Comparison of ENCODE assay signal across 2 cellular contexts in the genomic region with DNA sequence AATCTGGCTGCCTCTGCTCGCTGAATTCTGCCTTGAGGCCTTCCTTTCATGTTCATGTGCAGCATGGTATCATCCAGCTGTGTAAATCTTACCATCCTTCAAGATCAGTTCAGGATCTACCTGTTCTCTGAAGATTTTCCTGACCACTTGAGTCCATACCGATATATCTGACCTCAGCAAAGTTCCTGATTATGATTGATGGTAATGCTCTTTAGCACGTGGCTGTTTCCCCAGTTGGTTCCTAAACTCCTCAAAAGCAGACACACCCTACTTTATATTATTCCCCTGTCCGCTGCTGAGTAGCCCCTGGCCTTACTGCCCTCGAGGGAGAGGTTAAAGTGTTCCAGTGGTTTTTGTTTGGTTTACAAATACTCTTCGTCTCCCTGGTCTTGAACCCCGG.
TF ChIP-seq lines count a peak whose summit lies in the region.

No MANE protein-coding gene starts in this region.

TF ChIP-seq in IMR-90, 13 proteins besides CTCF, POLR2A, EP300 and RAD21:
- TF ChIP-seq SMC3 (IDR thresholded peaks at IDR 0.05; ENCODE audit: low read depth, low read length) (no peak), NFE2L2 (IDR thresholded peaks at IDR 0.05; ENCODE audit: low read depth, low read length) (no peak), CEBPB (IDR thresholded peaks at IDR 0.05; ENCODE audit: low read depth, low read length) (no peak), CHD1 (IDR thresholded peaks at IDR 0.05; ENCODE audit: low read depth, low read length) (no peak), RCOR1 (IDR thresholded peaks at IDR 0.05; ENCODE audit: insufficient replicate concordance, low read length) (no peak), FOS (IDR thresholded peaks at IDR 0.05; ENCODE audit: low read depth, low read length) (no peak), MAFK (IDR thresholded peaks at IDR 0.05; ENCODE audit: low read depth, low read length) (no peak), MAZ (IDR thresholded peaks at IDR 0.05; ENCODE audit: borderline replicate concordance, low read depth, low read length) (no peak)
- TF ChIP-seq, protein P1, sequence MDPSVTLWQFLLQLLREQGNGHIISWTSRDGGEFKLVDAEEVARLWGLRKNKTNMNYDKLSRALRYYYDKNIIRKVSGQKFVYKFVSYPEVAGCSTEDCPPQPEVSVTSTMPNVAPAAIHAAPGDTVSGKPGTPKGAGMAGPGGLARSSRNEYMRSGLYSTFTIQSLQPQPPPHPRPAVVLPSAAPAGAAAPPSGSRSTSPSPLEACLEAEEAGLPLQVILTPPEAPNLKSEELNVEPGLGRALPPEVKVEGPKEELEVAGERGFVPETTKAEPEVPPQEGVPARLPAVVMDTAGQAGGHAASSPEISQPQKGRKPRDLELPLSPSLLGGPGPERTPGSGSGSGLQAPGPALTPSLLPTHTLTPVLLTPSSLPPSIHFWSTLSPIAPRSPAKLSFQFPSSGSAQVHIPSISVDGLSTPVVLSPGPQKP (IDR thresholded peaks at IDR 0.05; ENCODE audit: borderline replicate concordance, low read depth, low read length) = no peak

TF ChIP-seq in K562, 482 proteins besides CTCF, POLR2A, EP300 and RAD21 (continues in another document):
- TF ChIP-seq, protein P2, sequence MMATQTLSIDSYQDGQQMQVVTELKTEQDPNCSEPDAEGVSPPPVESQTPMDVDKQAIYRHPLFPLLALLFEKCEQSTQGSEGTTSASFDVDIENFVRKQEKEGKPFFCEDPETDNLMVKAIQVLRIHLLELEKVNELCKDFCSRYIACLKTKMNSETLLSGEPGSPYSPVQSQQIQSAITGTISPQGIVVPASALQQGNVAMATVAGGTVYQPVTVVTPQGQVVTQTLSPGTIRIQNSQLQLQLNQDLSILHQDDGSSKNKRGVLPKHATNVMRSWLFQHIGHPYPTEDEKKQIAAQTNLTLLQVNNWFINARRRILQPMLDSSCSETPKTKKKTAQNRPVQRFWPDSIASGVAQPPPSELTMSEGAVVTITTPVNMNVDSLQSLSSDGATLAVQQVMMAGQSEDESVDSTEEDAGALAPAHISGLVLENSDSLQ (IDR thresholded peaks at IDR 0.05) = peak; percentile 76
- TF ChIP-seq, protein P3, sequence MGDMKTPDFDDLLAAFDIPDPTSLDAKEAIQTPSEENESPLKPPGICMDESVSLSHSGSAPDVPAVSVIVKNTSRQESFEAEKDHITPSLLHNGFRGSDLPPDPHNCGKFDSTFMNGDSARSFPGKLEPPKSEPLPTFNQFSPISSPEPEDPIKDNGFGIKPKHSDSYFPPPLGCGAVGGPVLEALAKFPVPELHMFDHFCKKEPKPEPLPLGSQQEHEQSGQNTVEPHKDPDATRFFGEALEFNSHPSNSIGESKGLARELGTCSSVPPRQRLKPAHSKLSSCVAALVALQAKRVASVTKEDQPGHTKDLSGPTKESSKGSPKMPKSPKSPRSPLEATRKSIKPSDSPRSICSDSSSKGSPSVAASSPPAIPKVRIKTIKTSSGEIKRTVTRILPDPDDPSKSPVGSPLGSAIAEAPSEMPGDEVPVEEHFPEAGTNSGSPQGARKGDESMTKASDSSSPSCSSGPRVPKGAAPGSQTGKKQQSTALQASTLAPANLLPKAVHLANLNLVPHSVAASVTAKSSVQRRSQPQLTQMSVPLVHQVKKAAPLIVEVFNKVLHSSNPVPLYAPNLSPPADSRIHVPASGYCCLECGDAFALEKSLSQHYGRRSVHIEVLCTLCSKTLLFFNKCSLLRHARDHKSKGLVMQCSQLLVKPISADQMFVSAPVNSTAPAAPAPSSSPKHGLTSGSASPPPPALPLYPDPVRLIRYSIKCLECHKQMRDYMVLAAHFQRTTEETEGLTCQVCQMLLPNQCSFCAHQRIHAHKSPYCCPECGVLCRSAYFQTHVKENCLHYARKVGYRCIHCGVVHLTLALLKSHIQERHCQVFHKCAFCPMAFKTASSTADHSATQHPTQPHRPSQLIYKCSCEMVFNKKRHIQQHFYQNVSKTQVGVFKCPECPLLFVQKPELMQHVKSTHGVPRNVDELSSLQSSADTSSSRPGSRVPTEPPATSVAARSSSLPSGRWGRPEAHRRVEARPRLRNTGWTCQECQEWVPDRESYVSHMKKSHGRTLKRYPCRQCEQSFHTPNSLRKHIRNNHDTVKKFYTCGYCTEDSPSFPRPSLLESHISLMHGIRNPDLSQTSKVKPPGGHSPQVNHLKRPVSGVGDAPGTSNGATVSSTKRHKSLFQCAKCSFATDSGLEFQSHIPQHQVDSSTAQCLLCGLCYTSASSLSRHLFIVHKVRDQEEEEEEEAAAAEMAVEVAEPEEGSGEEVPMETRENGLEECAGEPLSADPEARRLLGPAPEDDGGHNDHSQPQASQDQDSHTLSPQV (IDR thresholded peaks at IDR 0.05) = peak; percentile 62
- TF ChIP-seq, protein P4, sequence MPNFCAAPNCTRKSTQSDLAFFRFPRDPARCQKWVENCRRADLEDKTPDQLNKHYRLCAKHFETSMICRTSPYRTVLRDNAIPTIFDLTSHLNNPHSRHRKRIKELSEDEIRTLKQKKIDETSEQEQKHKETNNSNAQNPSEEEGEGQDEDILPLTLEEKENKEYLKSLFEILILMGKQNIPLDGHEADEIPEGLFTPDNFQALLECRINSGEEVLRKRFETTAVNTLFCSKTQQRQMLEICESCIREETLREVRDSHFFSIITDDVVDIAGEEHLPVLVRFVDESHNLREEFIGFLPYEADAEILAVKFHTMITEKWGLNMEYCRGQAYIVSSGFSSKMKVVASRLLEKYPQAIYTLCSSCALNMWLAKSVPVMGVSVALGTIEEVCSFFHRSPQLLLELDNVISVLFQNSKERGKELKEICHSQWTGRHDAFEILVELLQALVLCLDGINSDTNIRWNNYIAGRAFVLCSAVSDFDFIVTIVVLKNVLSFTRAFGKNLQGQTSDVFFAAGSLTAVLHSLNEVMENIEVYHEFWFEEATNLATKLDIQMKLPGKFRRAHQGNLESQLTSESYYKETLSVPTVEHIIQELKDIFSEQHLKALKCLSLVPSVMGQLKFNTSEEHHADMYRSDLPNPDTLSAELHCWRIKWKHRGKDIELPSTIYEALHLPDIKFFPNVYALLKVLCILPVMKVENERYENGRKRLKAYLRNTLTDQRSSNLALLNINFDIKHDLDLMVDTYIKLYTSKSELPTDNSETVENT (CRISPR knock-in tag; IDR thresholded peaks at IDR 0.05) = no peak
- TF ChIP-seq, protein P5, sequence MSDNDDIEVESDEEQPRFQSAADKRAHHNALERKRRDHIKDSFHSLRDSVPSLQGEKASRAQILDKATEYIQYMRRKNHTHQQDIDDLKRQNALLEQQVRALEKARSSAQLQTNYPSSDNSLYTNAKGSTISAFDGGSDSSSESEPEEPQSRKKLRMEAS (CRISPR knock-in tag; IDR thresholded peaks at IDR 0.05) = peak; percentile 47; the same call in 1 of the 2 replicates
- TF ChIP-seq TCF7L2 (IDR thresholded peaks at IDR 0.05; ENCODE audit: low read depth, low read length) (no peak), PURB (CRISPR knock-in tag; IDR thresholded peaks at IDR 0.05; ENCODE audit: low read depth) (no peak), RBM25 (IDR thresholded peaks at IDR 0.05; ENCODE audit: low read depth, low read length, severe bottlenecking) (no peak), HNRNPK (IDR thresholded peaks at IDR 0.05; ENCODE audit: low read depth, low read length, poor library complexity, severe bottlenecking) (no peak), POLR2G (IDR thresholded peaks at IDR 0.05; ENCODE audit: low read depth, low read length) (no peak), ZNF197 (CRISPR knock-in tag; IDR thresholded peaks at IDR 0.05; ENCODE audit: low read depth) (no peak), STAG1 (CRISPR knock-in tag; IDR thresholded peaks at IDR 0.05; ENCODE audit: borderline replicate concordance) (no peak)
- TF ChIP-seq, protein P6, sequence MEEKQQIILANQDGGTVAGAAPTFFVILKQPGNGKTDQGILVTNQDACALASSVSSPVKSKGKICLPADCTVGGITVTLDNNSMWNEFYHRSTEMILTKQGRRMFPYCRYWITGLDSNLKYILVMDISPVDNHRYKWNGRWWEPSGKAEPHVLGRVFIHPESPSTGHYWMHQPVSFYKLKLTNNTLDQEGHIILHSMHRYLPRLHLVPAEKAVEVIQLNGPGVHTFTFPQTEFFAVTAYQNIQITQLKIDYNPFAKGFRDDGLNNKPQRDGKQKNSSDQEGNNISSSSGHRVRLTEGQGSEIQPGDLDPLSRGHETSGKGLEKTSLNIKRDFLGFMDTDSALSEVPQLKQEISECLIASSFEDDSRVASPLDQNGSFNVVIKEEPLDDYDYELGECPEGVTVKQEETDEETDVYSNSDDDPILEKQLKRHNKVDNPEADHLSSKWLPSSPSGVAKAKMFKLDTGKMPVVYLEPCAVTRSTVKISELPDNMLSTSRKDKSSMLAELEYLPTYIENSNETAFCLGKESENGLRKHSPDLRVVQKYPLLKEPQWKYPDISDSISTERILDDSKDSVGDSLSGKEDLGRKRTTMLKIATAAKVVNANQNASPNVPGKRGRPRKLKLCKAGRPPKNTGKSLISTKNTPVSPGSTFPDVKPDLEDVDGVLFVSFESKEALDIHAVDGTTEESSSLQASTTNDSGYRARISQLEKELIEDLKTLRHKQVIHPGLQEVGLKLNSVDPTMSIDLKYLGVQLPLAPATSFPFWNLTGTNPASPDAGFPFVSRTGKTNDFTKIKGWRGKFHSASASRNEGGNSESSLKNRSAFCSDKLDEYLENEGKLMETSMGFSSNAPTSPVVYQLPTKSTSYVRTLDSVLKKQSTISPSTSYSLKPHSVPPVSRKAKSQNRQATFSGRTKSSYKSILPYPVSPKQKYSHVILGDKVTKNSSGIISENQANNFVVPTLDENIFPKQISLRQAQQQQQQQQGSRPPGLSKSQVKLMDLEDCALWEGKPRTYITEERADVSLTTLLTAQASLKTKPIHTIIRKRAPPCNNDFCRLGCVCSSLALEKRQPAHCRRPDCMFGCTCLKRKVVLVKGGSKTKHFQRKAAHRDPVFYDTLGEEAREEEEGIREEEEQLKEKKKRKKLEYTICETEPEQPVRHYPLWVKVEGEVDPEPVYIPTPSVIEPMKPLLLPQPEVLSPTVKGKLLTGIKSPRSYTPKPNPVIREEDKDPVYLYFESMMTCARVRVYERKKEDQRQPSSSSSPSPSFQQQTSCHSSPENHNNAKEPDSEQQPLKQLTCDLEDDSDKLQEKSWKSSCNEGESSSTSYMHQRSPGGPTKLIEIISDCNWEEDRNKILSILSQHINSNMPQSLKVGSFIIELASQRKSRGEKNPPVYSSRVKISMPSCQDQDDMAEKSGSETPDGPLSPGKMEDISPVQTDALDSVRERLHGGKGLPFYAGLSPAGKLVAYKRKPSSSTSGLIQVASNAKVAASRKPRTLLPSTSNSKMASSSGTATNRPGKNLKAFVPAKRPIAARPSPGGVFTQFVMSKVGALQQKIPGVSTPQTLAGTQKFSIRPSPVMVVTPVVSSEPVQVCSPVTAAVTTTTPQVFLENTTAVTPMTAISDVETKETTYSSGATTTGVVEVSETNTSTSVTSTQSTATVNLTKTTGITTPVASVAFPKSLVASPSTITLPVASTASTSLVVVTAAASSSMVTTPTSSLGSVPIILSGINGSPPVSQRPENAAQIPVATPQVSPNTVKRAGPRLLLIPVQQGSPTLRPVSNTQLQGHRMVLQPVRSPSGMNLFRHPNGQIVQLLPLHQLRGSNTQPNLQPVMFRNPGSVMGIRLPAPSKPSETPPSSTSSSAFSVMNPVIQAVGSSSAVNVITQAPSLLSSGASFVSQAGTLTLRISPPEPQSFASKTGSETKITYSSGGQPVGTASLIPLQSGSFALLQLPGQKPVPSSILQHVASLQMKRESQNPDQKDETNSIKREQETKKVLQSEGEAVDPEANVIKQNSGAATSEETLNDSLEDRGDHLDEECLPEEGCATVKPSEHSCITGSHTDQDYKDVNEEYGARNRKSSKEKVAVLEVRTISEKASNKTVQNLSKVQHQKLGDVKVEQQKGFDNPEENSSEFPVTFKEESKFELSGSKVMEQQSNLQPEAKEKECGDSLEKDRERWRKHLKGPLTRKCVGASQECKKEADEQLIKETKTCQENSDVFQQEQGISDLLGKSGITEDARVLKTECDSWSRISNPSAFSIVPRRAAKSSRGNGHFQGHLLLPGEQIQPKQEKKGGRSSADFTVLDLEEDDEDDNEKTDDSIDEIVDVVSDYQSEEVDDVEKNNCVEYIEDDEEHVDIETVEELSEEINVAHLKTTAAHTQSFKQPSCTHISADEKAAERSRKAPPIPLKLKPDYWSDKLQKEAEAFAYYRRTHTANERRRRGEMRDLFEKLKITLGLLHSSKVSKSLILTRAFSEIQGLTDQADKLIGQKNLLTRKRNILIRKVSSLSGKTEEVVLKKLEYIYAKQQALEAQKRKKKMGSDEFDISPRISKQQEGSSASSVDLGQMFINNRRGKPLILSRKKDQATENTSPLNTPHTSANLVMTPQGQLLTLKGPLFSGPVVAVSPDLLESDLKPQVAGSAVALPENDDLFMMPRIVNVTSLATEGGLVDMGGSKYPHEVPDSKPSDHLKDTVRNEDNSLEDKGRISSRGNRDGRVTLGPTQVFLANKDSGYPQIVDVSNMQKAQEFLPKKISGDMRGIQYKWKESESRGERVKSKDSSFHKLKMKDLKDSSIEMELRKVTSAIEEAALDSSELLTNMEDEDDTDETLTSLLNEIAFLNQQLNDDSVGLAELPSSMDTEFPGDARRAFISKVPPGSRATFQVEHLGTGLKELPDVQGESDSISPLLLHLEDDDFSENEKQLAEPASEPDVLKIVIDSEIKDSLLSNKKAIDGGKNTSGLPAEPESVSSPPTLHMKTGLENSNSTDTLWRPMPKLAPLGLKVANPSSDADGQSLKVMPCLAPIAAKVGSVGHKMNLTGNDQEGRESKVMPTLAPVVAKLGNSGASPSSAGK (IDR thresholded peaks at IDR 0.05) = peak; percentile 76
- TF ChIP-seq, protein P7, sequence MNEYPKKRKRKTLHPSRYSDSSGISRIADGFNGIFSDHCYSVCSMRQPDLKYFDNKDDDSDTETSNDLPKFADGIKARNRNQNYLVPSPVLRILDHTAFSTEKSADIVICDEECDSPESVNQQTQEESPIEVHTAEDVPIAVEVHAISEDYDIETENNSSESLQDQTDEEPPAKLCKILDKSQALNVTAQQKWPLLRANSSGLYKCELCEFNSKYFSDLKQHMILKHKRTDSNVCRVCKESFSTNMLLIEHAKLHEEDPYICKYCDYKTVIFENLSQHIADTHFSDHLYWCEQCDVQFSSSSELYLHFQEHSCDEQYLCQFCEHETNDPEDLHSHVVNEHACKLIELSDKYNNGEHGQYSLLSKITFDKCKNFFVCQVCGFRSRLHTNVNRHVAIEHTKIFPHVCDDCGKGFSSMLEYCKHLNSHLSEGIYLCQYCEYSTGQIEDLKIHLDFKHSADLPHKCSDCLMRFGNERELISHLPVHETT (CRISPR knock-in tag; conservative IDR thresholded peaks at IDR 0.05 in 1 of 2, IDR thresholded peaks at IDR 0.05 in 1 of 2) = no peak
- TF ChIP-seq, protein P8, sequence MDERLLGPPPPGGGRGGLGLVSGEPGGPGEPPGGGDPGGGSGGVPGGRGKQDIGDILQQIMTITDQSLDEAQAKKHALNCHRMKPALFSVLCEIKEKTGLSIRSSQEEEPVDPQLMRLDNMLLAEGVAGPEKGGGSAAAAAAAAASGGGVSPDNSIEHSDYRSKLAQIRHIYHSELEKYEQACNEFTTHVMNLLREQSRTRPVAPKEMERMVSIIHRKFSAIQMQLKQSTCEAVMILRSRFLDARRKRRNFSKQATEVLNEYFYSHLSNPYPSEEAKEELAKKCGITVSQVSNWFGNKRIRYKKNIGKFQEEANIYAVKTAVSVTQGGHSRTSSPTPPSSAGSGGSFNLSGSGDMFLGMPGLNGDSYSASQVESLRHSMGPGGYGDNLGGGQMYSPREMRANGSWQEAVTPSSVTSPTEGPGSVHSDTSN (CRISPR knock-in tag; IDR thresholded peaks at IDR 0.05; ENCODE audit: low read depth) = no peak
- TF ChIP-seq, protein P8 (tag; conservative IDR thresholded peaks at IDR 0.05; ENCODE audit: low read depth) = peak; percentile 81
